Comparison of ENCODE assay signal across 22 cellular contexts in the genomic region with DNA sequence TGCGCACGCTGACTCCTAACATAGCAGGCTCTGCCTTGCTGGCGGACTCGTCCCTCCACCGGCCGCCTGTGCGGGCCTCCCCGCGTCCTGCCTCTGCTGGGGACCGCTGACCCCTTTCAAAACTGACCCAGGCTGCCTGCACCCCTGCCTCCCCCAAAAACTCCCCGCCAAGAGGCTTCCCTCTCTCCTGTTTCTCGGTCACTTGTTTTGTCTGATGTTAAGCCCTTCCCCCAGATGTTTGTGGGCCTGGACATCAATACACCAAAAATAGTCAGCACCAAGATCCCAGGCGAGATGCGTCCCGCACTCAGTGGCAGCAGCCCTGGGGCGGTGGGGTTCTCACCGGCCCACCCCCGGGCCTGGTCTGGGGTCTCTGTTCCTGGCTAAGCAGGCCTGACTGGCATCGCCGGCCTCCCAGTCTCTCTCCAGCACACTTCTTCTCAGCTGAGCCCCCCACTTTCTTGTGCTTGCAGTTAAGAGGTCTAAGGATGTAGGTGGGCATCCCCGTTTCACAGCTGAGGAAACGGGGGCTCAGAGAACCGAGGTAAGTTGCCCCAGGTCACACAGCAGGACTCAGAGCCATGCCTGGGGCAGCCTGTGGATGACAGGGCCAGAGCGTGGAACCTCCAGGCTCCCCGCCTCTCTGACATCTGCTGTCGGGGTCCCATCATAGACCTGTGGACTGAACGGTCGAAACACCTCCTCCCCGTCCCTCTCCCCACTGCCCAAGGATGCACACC. TPM values are rescaled to one million over a fixed set of nuclear protein-coding genes. Genes with fewer than 3 reads are reported as not detected.
A peak's percentile ranks its signal among the peaks of the same experiment; 100 is the strongest.
DNase-seq lines count a peak whose midpoint lies in the region; ATAC-seq, FAIRE-seq and TF ChIP-seq lines count a peak whose summit lies in the region.
"Had no signal": no experiment of that assay in that cellular context is flagged by ENCODE, and none has a peak within 500 bp of the region (broad histone marks: within the 10 kb centered on the region; RNA-seq: fewer than 3 reads in every experiment).

No MANE protein-coding gene starts in this region.

- H3K4me3 ChIP-seq in HepG2 (replicated peaks in 1 of 3; ENCODE audit: insufficient read depth in 1 of 3, low read depth in 2 of 3, low read length in 3 of 3), result no peak overlapping the region
- no peak overlapping the region for H3K4me3 ChIP-seq in right lobe of liver
- H3K4me3 ChIP-seq in H1 (ENCODE audit: extremely low read depth in 1 of 4, insufficient read depth in 2 of 4, low read depth in 3 of 4, low read length in 4 of 4), result no peak overlapping the region
- no peak overlapping the region for H3K4me3 ChIP-seq in osteoblast (ENCODE audit: insufficient read depth, low read length)
- H3K4me3 ChIP-seq: A549, GM12878 had no signal

- no peak overlapping the region for H2BK20ac ChIP-seq in H1 (ENCODE audit: low read length)

- no peaks in the 10 kb centered on the region for H3K79me1 ChIP-seq in H1 (ENCODE audit: low read depth, low read length)

- no peak overlapping the region for H2BK12ac ChIP-seq in H1 (ENCODE audit: low read depth, low read length)

- 0 out of 2 replicates have a peak overlapping the region, but pooled peaks have one; percentile 36 for H2BK15ac ChIP-seq in H1 (ENCODE audit: low read length)

- POLR2A ChIA-PET in HepG2 (lab: Yijun Ruan, JAX) (no interaction called here), H1 (lab: Charles Lee; ENCODE audit: partially characterized antibody) (interaction anchor here (1.0 to 1.9 kb wide), 3 partner anchors 9 to 28 kb away, joined by 3 to 9 read pairs (median 4); no protein-coding TSS in a partner anchor)

- H3K4ac ChIP-seq in H1 (replicated peaks; ENCODE audit: insufficient read length, low read depth, low read length), result no peak overlapping the region

- no peaks in the 10 kb centered on the region for H3K9me3 ChIP-seq in HepG2 (ENCODE audit: low read length)
- H3K9me3 ChIP-seq in right lobe of liver, result no peaks in the 10 kb centered on the region
- H3K9me3 ChIP-seq in H1 (ENCODE audit: insufficient read depth in 2 of 2, low read depth in 1 of 2, low read length in 1 of 2), result no peaks in the 10 kb centered on the region
- no peaks in the 10 kb centered on the region for H3K9me3 ChIP-seq in osteoblast (ENCODE audit: low read depth, low read length)
- H3K9me3 ChIP-seq: A549 had no signal

- H4K5ac ChIP-seq in H1 (ENCODE audit: insufficient read length, low read depth, low read length), result no peak overlapping the region

- H3K4me3 Mint-ChIP-seq in nephron progenitor cell, result no peak overlapping the region
- no peak overlapping the region for H3K4me3 Mint-ChIP-seq in stimulated activated naive B cell treated with anti-CD40 and anti-IgM and Interleukin-4, amounts not matched to agents 10 μg/mL and 1 μg/mL and 100 μg/mL, for 72 hours
- H3K4me3 Mint-ChIP-seq: CD4-positive, CD25-positive, alpha-beta regulatory T cell; CD8-positive, alpha-beta memory T cell; HFFc6 had no signal

- H3K4me1 Mint-ChIP-seq in nephron progenitor cell, result peaks cover 56% of the 10 kb centered on the region
- H3K4me1 Mint-ChIP-seq in stimulated activated naive B cell treated with anti-CD40 and anti-IgM and Interleukin-4, amounts not matched to agents 10 μg/mL and 1 μg/mL and 100 μg/mL, for 72 hours, result peaks cover 6 to 8% of the 10 kb centered on the region in 2 donors
- H3K4me1 Mint-ChIP-seq: CD4-positive, CD25-positive, alpha-beta regulatory T cell; CD8-positive, alpha-beta memory T cell had no signal

- no peak for DNase-seq in HepG2 (ENCODE audit: low spot score)
- no peak for DNase-seq in right lobe of liver
- DNase-seq in H1 (ENCODE audit: low read depth in 1 of 2, low spot score in 2 of 2), result no peak
- DNase-seq in nephron progenitor cell, result no peak
- peak; percentile 88 for DNase-seq in osteoblast (ENCODE audit: insufficient read length, low spot score, missing footprints)
- no peak for DNase-seq in NCI-H69 (lab: John Stamatoyannopoulos, UW)
- DNase-seq in stimulated activated naive B cell treated with anti-CD40 and anti-IgM and Interleukin-4, amounts not matched to agents 10 μg/mL and 1 μg/mL and 100 μg/mL, for 72 hours, result no peak
- DNase-seq in AML-193 (lab: John Stamatoyannopoulos, UW), result no peak
- DNase-seq: C1 segment of cervical spinal cord; CD4-positive, CD25-positive, alpha-beta regulatory T cell; CD8-positive, alpha-beta memory T cell; COR-L47; DMS 273 treated with DMSO at 0.1 percent for 48 hours; DND-41; EL; H7; HFFc6 had no signal

- H3K27ac ChIP-seq in HepG2 (ENCODE audit: extremely low read length, insufficient read depth, low read length) (no peak overlapping the region), right lobe of liver (no peak overlapping the region), H1 (ENCODE audit: low read depth, low read length) (no peak overlapping the region), osteoblast (ENCODE audit: low read depth, low read length) (no peak overlapping the region)
- H3K27ac ChIP-seq: 22Rv1, A549 had no signal

- H3K27me3 Mint-ChIP-seq in nephron progenitor cell (ENCODE audit: low read depth, poor library complexity), result peaks cover 4% of the 10 kb centered on the region
- peaks cover 31 to 48% of the 10 kb centered on the region in 2 donors for H3K27me3 Mint-ChIP-seq in stimulated activated naive B cell treated with anti-CD40 and anti-IgM and Interleukin-4, amounts not matched to agents 10 μg/mL and 1 μg/mL and 100 μg/mL, for 72 hours
- H3K27me3 Mint-ChIP-seq: CD4-positive, CD25-positive, alpha-beta regulatory T cell had no signal

- H3K9ac ChIP-seq in HepG2 (ENCODE audit: insufficient read depth, low read depth, low read length), result no peak overlapping the region
- no peak overlapping the region for H3K9ac ChIP-seq in H1 (replicated peaks in 1 of 4; ENCODE audit: extremely low read depth in 1 of 4, low read depth in 3 of 4, low read length in 3 of 4)

- no peak overlapping the region for H2BK120ac ChIP-seq in H1 (replicated peaks; ENCODE audit: low read depth, low read length)

- TF ChIP-seq EP300 in HepG2 (IDR thresholded peaks at IDR 0.05; ENCODE audit: low read depth in 2 of 2, low read length in 2 of 2) (no peak), HepG2 (CRISPR knock-in tag; IDR thresholded peaks at IDR 0.05; ENCODE audit: borderline replicate concordance) (no peak), H1 (IDR thresholded peaks at IDR 0.05; ENCODE audit: borderline replicate concordance in 1 of 2, low read depth in 2 of 2, low read length in 2 of 2) (no peak)

- H3K4me1 ChIP-seq in HepG2 (ENCODE audit: insufficient read depth, low read length), result peaks cover 15% of the 10 kb centered on the region; the same call in 1 of the 2 replicates
- H3K4me1 ChIP-seq in right lobe of liver, result no peaks in the 10 kb centered on the region
- peaks cover 0 to 14% (median 2%) of the 10 kb centered on the region in 4 experiments; a peak in 5 of 7 replicates for H3K4me1 ChIP-seq in H1 (replicated peaks in 1 of 4; ENCODE audit: control insufficient read depth in 3 of 4, insufficient read depth in 4 of 4, low read length in 3 of 4)
- no peaks in the 10 kb centered on the region for H3K4me1 ChIP-seq in osteoblast (ENCODE audit: insufficient read depth, low read length)

- 41% methylated on average over 12 of the region's 29 CpGs for WGBS in HepG2 (ENCODE audit: low lambda C conversion rate)
- WGBS in right lobe of liver (ENCODE audit: insufficient coverage, low coverage, low lambda C conversion rate, missing lambda C conversion rate), result 76% methylated on average over 9 of the region's 29 CpGs
- 88% methylated on average over 28 of the region's 29 CpGs; no CpG with 5 or more reads in 1 of the 2 experiments for WGBS in H1 (ENCODE audit: extremely low coverage in 1 of 2, insufficient coverage in 1 of 2, insufficient read length in 1 of 2, insufficient replicate concordance in 2 of 2, low coverage in 1 of 2, low lambda C conversion rate in 2 of 2, missing lambda C conversion rate in 1 of 2), 2 experiments

- no TSS peak for BruUV-seq in HepG2 (replicated peaks; lab: Mats Ljungman, UMichigan)

- H3K4me2 ChIP-seq in HepG2 (ENCODE audit: low read depth, low read length) (no peak overlapping the region), H1 (ENCODE audit: insufficient read depth in 1 of 2, low read depth in 2 of 2, low read length in 2 of 2) (no peak overlapping the region), osteoblast (ENCODE audit: insufficient read depth, low read length) (no peak overlapping the region)
- H3K4me2 ChIP-seq: A549 had no signal

- TF ChIP-seq RAD21 in HepG2 (CRISPR knock-in tag; IDR thresholded peaks at IDR 0.05) (no peak), H1 (IDR thresholded peaks at IDR 0.05 in 1 of 2, conservative IDR thresholded peaks at IDR 0.05 in 1 of 2; ENCODE audit: low read depth in 2 of 2, low read length in 2 of 2) (no peak)

- no peak overlapping the region for H3K14ac ChIP-seq in H1 (ENCODE audit: insufficient read length)

- H3K56ac ChIP-seq in H1 (replicated peaks; ENCODE audit: insufficient read length, low read depth, low read length), result no peak overlapping the region

- no peak for TF ChIP-seq CTCF in HepG2 (CRISPR knock-in tag; IDR thresholded peaks at IDR 0.05)
- TF ChIP-seq CTCF in right lobe of liver (IDR thresholded peaks at IDR 0.05), result no peak
- TF ChIP-seq CTCF in H1 (IDR thresholded peaks at IDR 0.05; ENCODE audit: control extremely low read depth in 1 of 3, insufficient read depth in 1 of 3, low read depth in 1 of 3, low read length in 3 of 3), result no peak
- TF ChIP-seq CTCF in nephron progenitor cell (IDR thresholded peaks at IDR 0.05), result no peak
- no peak for TF ChIP-seq CTCF in osteoblast (IDR thresholded peaks at IDR 0.05; ENCODE audit: extremely low read depth, low read depth, low read length)

- H3K36me3 Mint-ChIP-seq in nephron progenitor cell (ENCODE audit: low read depth), result no peaks in the 10 kb centered on the region
- H3K36me3 Mint-ChIP-seq in stimulated activated naive B cell treated with anti-CD40 and anti-IgM and Interleukin-4, amounts not matched to agents 10 μg/mL and 1 μg/mL and 100 μg/mL, for 72 hours, result no peaks in the 10 kb centered on the region
- H3K36me3 Mint-ChIP-seq: CD4-positive, CD25-positive, alpha-beta regulatory T cell; CD8-positive, alpha-beta memory T cell had no signal

- no peaks in the 10 kb centered on the region for H3K79me2 ChIP-seq in HepG2 (ENCODE audit: insufficient read depth, low read length)
- H3K79me2 ChIP-seq in H1 (ENCODE audit: control insufficient read depth in 1 of 2, insufficient read depth in 2 of 2, low read length in 2 of 2), result no peaks in the 10 kb centered on the region
- H3K79me2 ChIP-seq in osteoblast (ENCODE audit: insufficient read depth, low read length), result no peaks in the 10 kb centered on the region

- H4K8ac ChIP-seq in H1 (ENCODE audit: extremely low read depth, insufficient read depth, low read length), result no peak overlapping the region

- H3K27ac Mint-ChIP-seq in nephron progenitor cell, result peak overlapping the region; percentile 90
- no peak overlapping the region for H3K27ac Mint-ChIP-seq in stimulated activated naive B cell treated with anti-CD40 and anti-IgM and Interleukin-4, amounts not matched to agents 10 μg/mL and 1 μg/mL and 100 μg/mL, for 72 hours
- H3K27ac Mint-ChIP-seq: CD4-positive, CD25-positive, alpha-beta regulatory T cell; CD8-positive, alpha-beta memory T cell; HFFc6 had no signal

- intact Hi-C loops in HepG2 (cut with micrococcal nuclease; ENCODE audit: unreplicated experiment), result loop anchor here (1.0 kb wide), 1 partner anchor 49 kb away; no protein-coding TSS in a partner anchor
- intact Hi-C loops in right lobe of liver (cut with DNase I), result no loop called here

- H3K27me3 ChIP-seq in HepG2 (ENCODE audit: control insufficient read depth in 1 of 2, insufficient read depth in 2 of 2, low read length in 2 of 2), result peaks cover 43 to 99% of the 10 kb centered on the region in 2 experiments
- H3K27me3 ChIP-seq in right lobe of liver, result no peaks in the 10 kb centered on the region
- no peaks in the 10 kb centered on the region; a peak in 1 of 7 replicates for H3K27me3 ChIP-seq in H1 (replicated peaks in 1 of 4; ENCODE audit: control insufficient read depth in 3 of 4, extremely low read depth in 1 of 4, insufficient read depth in 3 of 4, low read length in 3 of 4)
- peaks cover 13% of the 10 kb centered on the region for H3K27me3 ChIP-seq in osteoblast (ENCODE audit: insufficient read depth, low read length)

- H2AFZ ChIP-seq in HepG2 (ENCODE audit: low read length) (no peak overlapping the region), H1 (ENCODE audit: low read length) (no peak overlapping the region), osteoblast (ENCODE audit: low read length) (no peak overlapping the region)

- in situ Hi-C loops in HepG2 (cut with HindIII; ENCODE audit: extremely low pct_ligation_motif_present, low pct_unique_long_range_greater_than_20kb), result no loop called here

- H2AK5ac ChIP-seq in H1 (ENCODE audit: low read depth, low read length), result no peak overlapping the region

- H3K23ac ChIP-seq in H1 (ENCODE audit: insufficient read length), result no peak overlapping the region

- no peaks in the 10 kb centered on the region for H3K9me3 Mint-ChIP-seq in nephron progenitor cell
- H3K9me3 Mint-ChIP-seq in stimulated activated naive B cell treated with anti-CD40 and anti-IgM and Interleukin-4, amounts not matched to agents 10 μg/mL and 1 μg/mL and 100 μg/mL, for 72 hours, result no peaks in the 10 kb centered on the region
- H3K9me3 Mint-ChIP-seq: CD4-positive, CD25-positive, alpha-beta regulatory T cell; CD8-positive, alpha-beta memory T cell; HFFc6 had no signal

- 0 out of 2 replicates have a peak overlapping the region, but pooled peaks have one; percentile 32 for H2BK5ac ChIP-seq in H1 (ENCODE audit: low read depth, low read length)

- no peaks in the 10 kb centered on the region for H3K23me2 ChIP-seq in H1 (ENCODE audit: low read depth, low read length)

- no peak overlapping the region for H4K91ac ChIP-seq in H1 (replicated peaks; ENCODE audit: insufficient read length, low read length)

- no peak for FAIRE-seq in HepG2 (lab: Jason Lieb, UNC)
- FAIRE-seq in H1 (lab: Jason Lieb, UNC), result no peak
- FAIRE-seq: A549, GM12878 had no signal

- CTCF ChIA-PET in HepG2 (lab: Yijun Ruan, JAX; ENCODE audit: low intra/inter-chr PET ratio, low total read pairs), result no interaction called here
- CTCF ChIA-PET in H1 (lab: Charles Lee; ENCODE audit: partially characterized antibody), result interaction anchor here (0.6 to 3.9 kb wide), 7 partner anchors 9 to 450 kb away, joined by 3 to 16 read pairs (median 3); no protein-coding TSS in a partner anchor

- peak overlapping the region; percentile 1; the same call in 1 of the 2 replicates for H3K18ac ChIP-seq in H1 (ENCODE audit: extremely low read depth, low read length)

- no peaks in the 10 kb centered on the region for H3K36me3 ChIP-seq in HepG2 (replicated peaks in 1 of 2; ENCODE audit: control insufficient read depth in 1 of 2, insufficient read depth in 2 of 2, low read length in 2 of 2)
- no peaks in the 10 kb centered on the region for H3K36me3 ChIP-seq in right lobe of liver
- no peaks in the 10 kb centered on the region for H3K36me3 ChIP-seq in H1 (ENCODE audit: control insufficient read depth in 2 of 4, insufficient read depth in 4 of 4, low read length in 3 of 4)
- H3K36me3 ChIP-seq in osteoblast (ENCODE audit: insufficient read depth, low read length), result no peaks in the 10 kb centered on the region

- ATAC-seq in HepG2 (no peak), right lobe of liver (no peak)
- ATAC-seq in stimulated activated naive B cell treated with anti-CD40 and anti-IgM and Interleukin-4, amounts not matched to agents 10 μg/mL and 1 μg/mL and 100 μg/mL, for 72 hours (replicated peaks), result no peak
- ATAC-seq: GM12878, HCT116 had no signal

- no peaks in the 10 kb centered on the region for H4K20me1 ChIP-seq in HepG2 (ENCODE audit: insufficient read depth, low read length)
- no peaks in the 10 kb centered on the region for H4K20me1 ChIP-seq in H1 (replicated peaks in 1 of 2; ENCODE audit: control insufficient read depth in 1 of 2, insufficient read depth in 2 of 2, low read length in 2 of 2)
- no peaks in the 10 kb centered on the region for H4K20me1 ChIP-seq in osteoblast (ENCODE audit: insufficient read depth, low read length)

- TF ChIP-seq POLR2A in HepG2 (IDR thresholded peaks at IDR 0.05; ENCODE audit: insufficient read depth in 1 of 2, low read depth in 2 of 2, low read length in 2 of 2) (no peak), right lobe of liver (IDR thresholded peaks at IDR 0.05) (no peak), H1 (IDR thresholded peaks at IDR 0.05; ENCODE audit: control extremely low read depth in 1 of 2, low read depth in 2 of 2, low read length in 2 of 2) (no peak)

RNA-seq across cellular contexts. Expression of a gene that starts 17.0 kb away (rescaled TPM):
- total RNA-seq in HepG2 (2016; rRNA removed; fragmentation: Illumina TruSeq; extraction: Trizol), result 0.89 TPM in 1 of 2 replicates, not detected in the other
- 4.4 and 6.3 TPM in 2 replicates for total RNA-seq in HepG2 (2016; cell fraction: cytosol; rRNA removed; fragmentation: Illumina TruSeq; extraction: Trizol; ENCODE audit: low read depth)
- total RNA-seq in HepG2 (2016; cell fraction: insoluble cytoplasmic fraction; rRNA removed; fragmentation: Illumina TruSeq; extraction: Trizol), result 0.74 and 1.1 TPM in 2 replicates
- 2.3 and 4.5 TPM in 2 replicates for total RNA-seq in HepG2 (2016; cell fraction: membrane; rRNA removed; fragmentation: Illumina TruSeq; extraction: Trizol)
- 0.56 TPM in 1 of 2 replicates, not detected in the other for total RNA-seq in HepG2 (2016; cell fraction: nucleus; rRNA removed; fragmentation: Illumina TruSeq; extraction: Trizol)
- 0.55 and 1.3 TPM in 2 replicates for polyA plus RNA-seq in HepG2 (2011; rRNA removed)
- 0.55 and 1.1 TPM in 2 replicates for polyA plus RNA-seq in HepG2 (2011; cell fraction: cytosol; rRNA removed)
- 0.40 and 1.6 TPM in 2 replicates for polyA plus RNA-seq in HepG2 (2011; cell fraction: nucleus; rRNA removed)
- polyA plus RNA-seq in HepG2 (2012), result 0.09 TPM in 1 of 2 replicates, not detected in the other
- 5.8 and 6.8 TPM in 2 replicates for polyA plus RNA-seq in HepG2 (2016; cell fraction: cytosol; fragmentation: Illumina TruSeq; extraction: Trizol; ENCODE audit: low read depth)
- 0.68 TPM in 1 of 2 replicates, not detected in the other for polyA plus RNA-seq in HepG2 (2016; cell fraction: insoluble cytoplasmic fraction; fragmentation: Illumina TruSeq; extraction: Trizol; ENCODE audit: low read depth)
- polyA plus RNA-seq in HepG2 (2016; cell fraction: membrane; fragmentation: Illumina TruSeq; extraction: Trizol; ENCODE audit: low read depth), result 2.8 and 3.7 TPM in 2 replicates
- 0.70 and 1.6 TPM in 2 replicates for polyA plus RNA-seq in HepG2 (2016; cell fraction: nucleus; fragmentation: Illumina TruSeq; extraction: Trizol; ENCODE audit: insufficient read depth, low read depth)
- 0.92 and 8.0 TPM in 2 replicates for polyA minus RNA-seq in HepG2 (2011; rRNA and poly(A)+ RNA removed; ENCODE audit: low replicate concordance)
- polyA minus RNA-seq in HepG2 (2011; cell fraction: cytosol; rRNA and poly(A)+ RNA removed), result 0.62 TPM in 1 of 2 replicates, not detected in the other
- 1.3 TPM in 1 of 2 replicates, not detected in the other for polyA minus RNA-seq in HepG2 (2011; cell fraction: nucleus; rRNA and poly(A)+ RNA removed)
- not detected for total RNA-seq in right lobe of liver
- 5.3 and 6.1 TPM in 2 replicates for total RNA-seq in H1 (2021; fragmentation: NEBNext Ultra II Directional; extraction: Animal tissue kit (Norgen Biotek cat#: 25700))
- polyA plus RNA-seq in H1 (2011; rRNA removed), result 8.8 and 13.2 TPM in 2 replicates
- 5.6 TPM for polyA plus RNA-seq in H1 (2011; cell fraction: cytosol; rRNA removed)
- polyA plus RNA-seq in H1 (2011; cell fraction: nucleus; rRNA removed), result 11.0 TPM
- polyA plus RNA-seq in H1 (2012, experiment 1 of 2), result 3.9 to 10.9 TPM (median 7.8 TPM) in 4 replicates
- 5.2 TPM for polyA plus RNA-seq in H1 (2012, experiment 2 of 2)
- 11.6 TPM for polyA plus RNA-seq in H1 (2013, experiment 1 of 2)
- 10.8 TPM for polyA plus RNA-seq in H1 (2013, experiment 2 of 2)
- polyA minus RNA-seq in H1 (2011; rRNA and poly(A)+ RNA removed), result 0.66 and 1.2 TPM in 2 replicates
- 2.1 TPM for polyA minus RNA-seq in H1 (2011; cell fraction: cytosol; rRNA and poly(A)+ RNA removed)
- polyA minus RNA-seq in H1 (2011; cell fraction: nucleus; rRNA and poly(A)+ RNA removed), result 1.2 TPM
- 5.1 and 5.3 TPM in 2 replicates for total RNA-seq in osteoblast
- total RNA-seq: CD4-positive, CD25-positive, alpha-beta regulatory T cell; CD8-positive, alpha-beta memory T cell had no signal
- polyA plus RNA-seq: CD4-positive, CD25-positive, alpha-beta regulatory T cell; CD8-positive, alpha-beta memory T cell had no signal

RNA-seq across cellular contexts. Expression of a gene that starts 25.5 kb away (rescaled TPM):
- total RNA-seq in HepG2 (2016; rRNA removed; fragmentation: Illumina TruSeq; extraction: Trizol), result not detected in 2 replicates
- total RNA-seq in HepG2 (2016; cell fraction: cytosol; rRNA removed; fragmentation: Illumina TruSeq; extraction: Trizol; ENCODE audit: low read depth), result not detected in 2 replicates
- not detected in 2 replicates for total RNA-seq in HepG2 (2016; cell fraction: insoluble cytoplasmic fraction; rRNA removed; fragmentation: Illumina TruSeq; extraction: Trizol)
- total RNA-seq in HepG2 (2016; cell fraction: membrane; rRNA removed; fragmentation: Illumina TruSeq; extraction: Trizol), result not detected in 2 replicates
- total RNA-seq in HepG2 (2016; cell fraction: nucleus; rRNA removed; fragmentation: Illumina TruSeq; extraction: Trizol), result not detected in 2 replicates
- not detected in 2 replicates for polyA plus RNA-seq in HepG2 (2011; rRNA removed)
- polyA plus RNA-seq in HepG2 (2011; cell fraction: cytosol; rRNA removed), result not detected in 2 replicates
- not detected in 2 replicates for polyA plus RNA-seq in HepG2 (2011; cell fraction: nucleus; rRNA removed)
- 0.15 TPM in 1 of 2 replicates, not detected in the other for polyA plus RNA-seq in HepG2 (2012)
- polyA plus RNA-seq in HepG2 (2016; cell fraction: cytosol; fragmentation: Illumina TruSeq; extraction: Trizol; ENCODE audit: low read depth), result not detected in 2 replicates
- polyA plus RNA-seq in HepG2 (2016; cell fraction: insoluble cytoplasmic fraction; fragmentation: Illumina TruSeq; extraction: Trizol; ENCODE audit: low read depth), result not detected in 2 replicates
- not detected in 2 replicates for polyA plus RNA-seq in HepG2 (2016; cell fraction: membrane; fragmentation: Illumina TruSeq; extraction: Trizol; ENCODE audit: low read depth)
- polyA plus RNA-seq in HepG2 (2016; cell fraction: nucleus; fragmentation: Illumina TruSeq; extraction: Trizol; ENCODE audit: insufficient read depth, low read depth), result not detected in 2 replicates
- polyA minus RNA-seq in HepG2 (2011; rRNA and poly(A)+ RNA removed; ENCODE audit: low replicate concordance), result not detected in 2 replicates
- not detected in 2 replicates for polyA minus RNA-seq in HepG2 (2011; cell fraction: cytosol; rRNA and poly(A)+ RNA removed)
- polyA minus RNA-seq in HepG2 (2011; cell fraction: nucleus; rRNA and poly(A)+ RNA removed), result not detected in 2 replicates
- 1 to 10 TPM in 1 of 6 experiments, not detected in 5; 3.3 TPM for total RNA-seq in right lobe of liver
- not detected in 2 replicates for total RNA-seq in H1 (2021; fragmentation: NEBNext Ultra II Directional; extraction: Animal tissue kit (Norgen Biotek cat#: 25700))
- not detected in 2 replicates for polyA plus RNA-seq in H1 (2011; rRNA removed)
- polyA plus RNA-seq in H1 (2011; cell fraction: cytosol; rRNA removed), result not detected
- polyA plus RNA-seq in H1 (2011; cell fraction: nucleus; rRNA removed), result not detected
- polyA plus RNA-seq in H1 (2012, experiment 1 of 2), result 0.11 to 0.28 TPM in 2 of 4 replicates, not detected in the others
- 0.73 TPM for polyA plus RNA-seq in H1 (2012, experiment 2 of 2)
- not detected for polyA plus RNA-seq in H1 (2013, experiment 1 of 2)
- polyA plus RNA-seq in H1 (2013, experiment 2 of 2), result not detected
- polyA minus RNA-seq in H1 (2011; rRNA and poly(A)+ RNA removed), result not detected in 2 replicates
- polyA minus RNA-seq in H1 (2011; cell fraction: cytosol; rRNA and poly(A)+ RNA removed), result not detected
- not detected for polyA minus RNA-seq in H1 (2011; cell fraction: nucleus; rRNA and poly(A)+ RNA removed)
- total RNA-seq in osteoblast, result not detected in 2 replicates
- total RNA-seq: CD4-positive, CD25-positive, alpha-beta regulatory T cell; CD8-positive, alpha-beta memory T cell; G401; GM12878; H7; HFFc6 had no signal
- polyA plus RNA-seq: A549; CD4-positive, CD25-positive, alpha-beta regulatory T cell; CD8-positive, alpha-beta memory T cell; GM12878 had no signal
